Comparison of ENCODE assay signal across 1 cellular context in genomic region chr12:93214523-93215289, GRCh38.
TF ChIP-seq lines count a peak whose summit lies in the region.

No MANE protein-coding gene starts in this region.

TF ChIP-seq in HepG2, 621 proteins besides CTCF, POLR2A, EP300 and RAD21 (continued from another document):
- 0 out of 2 replicates have a peak, but pooled peaks have one; percentile 29 for TF ChIP-seq JUND (CRISPR knock-in tag; IDR thresholded peaks at IDR 0.05)
- TF ChIP-seq HIVEP1 (CRISPR knock-in tag; IDR thresholded peaks at IDR 0.05) = no peak
- no peak for TF ChIP-seq NKX3-1 (CRISPR knock-in tag; IDR thresholded peaks at IDR 0.05)
- no peak for TF ChIP-seq HNF1B (CRISPR knock-in tag; IDR thresholded peaks at IDR 0.05)
- no peak for TF ChIP-seq RXRA (CRISPR knock-in tag; IDR thresholded peaks at IDR 0.05)
- no peak for TF ChIP-seq ZNF670 (CRISPR knock-in tag; IDR thresholded peaks at IDR 0.05; ENCODE audit: borderline replicate concordance)
- TF ChIP-seq NRL (CRISPR knock-in tag; IDR thresholded peaks at IDR 0.05; ENCODE audit: borderline replicate concordance) = no peak
- TF ChIP-seq FLYWCH1 (CRISPR knock-in tag; IDR thresholded peaks at IDR 0.05) = no peak
- 0 out of 2 replicates have a peak, but pooled peaks have one; percentile 17 for TF ChIP-seq KLF12 (CRISPR knock-in tag; IDR thresholded peaks at IDR 0.05; ENCODE audit: borderline replicate concordance)
